ENCODE assay signal across 8 cellular contexts in genomic region chr1:6962390-6962955, GRCh38.
A peak's percentile ranks its signal among the peaks of the same experiment; 100 is the strongest.
DNase-seq lines count a peak whose midpoint lies in the region; ATAC-seq and TF ChIP-seq lines count a peak whose summit lies in the region.

No MANE protein-coding gene starts in this region.

- H3K4me1 ChIP-seq in endodermal cell (ENCODE audit: control insufficient read depth, insufficient read depth, low read length) (no peaks in the 10 kb centered on the region), sigmoid colon (peaks cover 0 to 16% (median 9%) of the 10 kb centered on the region in 4 donors)

- CTCF ChIA-PET in WTC11 (lab: Charles Lee) = interaction anchor here (0.6 to 2.1 kb wide), 21 partner anchors 17 to 1304 kb away, joined by 3 to 22 read pairs (median 4); partner anchors contain the start of genes CAMTA1 and DNAJC11

- peak; percentile 65 for DNase-seq in NCI-H146 (lab: John Stamatoyannopoulos, UW)
- no peak for DNase-seq in NCI-H146 treated with DMSO at 0.1 percent for 48 hours (lab: John Stamatoyannopoulos, UW; ENCODE audit: unreplicated experiment)
- peak; percentile 99 for DNase-seq in WTC11 (ENCODE audit: low spot score)
- DNase-seq in endodermal cell = peak; percentile 100
- DNase-seq in sigmoid colon = peak; percentile 69
- DNase-seq in hepatic stellate cell (ENCODE audit: low spot score) = no peak
- DNase-seq in G401 (ENCODE audit: low spot score) = no peak

- H3K27ac ChIP-seq in endodermal cell (ENCODE audit: low read depth, low read length) (no peak overlapping the region), sigmoid colon (peak overlapping the region in 1 of 4 donors; percentile 38)

- WGBS in endodermal cell (ENCODE audit: insufficient coverage in 1 of 2, insufficient read length in 1 of 2), 2 experiments = 0% methylated on average over 4 to 17 of the region's 17 CpGs
- 2% methylated on average over 17 of the region's 17 CpGs for WGBS in sigmoid colon, 2 donors

- H3K36me3 ChIP-seq in endodermal cell (ENCODE audit: control insufficient read depth, insufficient read depth, low read length) (no peaks in the 10 kb centered on the region), sigmoid colon (no peaks in the 10 kb centered on the region)

- no peak for TF ChIP-seq EP300 in sigmoid colon (IDR thresholded peaks at IDR 0.05)

- in situ Hi-C loops in G401 (cut with HindIII; ENCODE audit: low sequenced_read_pairs) = no loop called here

- H3K27ac Mint-ChIP-seq in WTC11 = no peak overlapping the region
- no peak overlapping the region for H3K27ac Mint-ChIP-seq in endodermal cell

- H3K36me3 Mint-ChIP-seq in WTC11 = no peaks in the 10 kb centered on the region
- H3K36me3 Mint-ChIP-seq in endodermal cell (ENCODE audit: low read depth) = no peaks in the 10 kb centered on the region

- H3K27me3 ChIP-seq in endodermal cell (ENCODE audit: control insufficient read depth, insufficient read depth, low read length, poor library complexity, severe bottlenecking) (no peaks in the 10 kb centered on the region), sigmoid colon (peaks cover 11 to 76% (median 39%) of the 10 kb centered on the region in 3 donors)

- peaks cover 3% of the 10 kb centered on the region for H3K9me3 Mint-ChIP-seq in WTC11
- no peaks in the 10 kb centered on the region for H3K9me3 Mint-ChIP-seq in endodermal cell

- H3K4me3 ChIP-seq in endodermal cell (ENCODE audit: low read length) (no peak overlapping the region), sigmoid colon (no peak overlapping the region)

- H3K4me3 Mint-ChIP-seq in WTC11 (peak overlapping the region; percentile 87), endodermal cell (peak overlapping the region; percentile 68)

- H3K27me3 Mint-ChIP-seq in WTC11 (ENCODE audit: low read depth) = peaks cover 3% of the 10 kb centered on the region
- H3K27me3 Mint-ChIP-seq in endodermal cell (ENCODE audit: insufficient read depth) = peaks cover 8% of the 10 kb centered on the region

- no peak for TF ChIP-seq CTCF in WTC11 (IDR thresholded peaks at IDR 0.05)
- TF ChIP-seq CTCF in endodermal cell (conservative IDR thresholded peaks at IDR 0.05) = no peak
- no peak for TF ChIP-seq CTCF in sigmoid colon (IDR thresholded peaks at IDR 0.05)

- POLR2A ChIA-PET in WTC11 (lab: Charles Lee) = interaction anchor here (1.5 to 1.6 kb wide), 2 partner anchors 17 to 178 kb away, joined by 5 to 10 read pairs; partner anchors contain the start of gene CAMTA1

- TF ChIP-seq POLR2A in sigmoid colon (IDR thresholded peaks at IDR 0.05) = no peak

- intact Hi-C loops in sigmoid colon (cut with DNase I) = no loop called here

- ATAC-seq in WTC11 (peak; percentile 71), HG03565 (IDR thresholded peaks at IDR 0.05; ENCODE audit: unreplicated experiment) (no peak)

- no peak overlapping the region for H3K9ac ChIP-seq in endodermal cell (ENCODE audit: extremely low read depth, low read length, poor library complexity, severe bottlenecking)

- H3K9me3 ChIP-seq in endodermal cell (ENCODE audit: control insufficient read depth, low read length) (no peaks in the 10 kb centered on the region), sigmoid colon (no peaks in the 10 kb centered on the region)

- H3K4me1 Mint-ChIP-seq in WTC11 (peaks cover 37% of the 10 kb centered on the region), endodermal cell (peaks cover 8% of the 10 kb centered on the region)

TF ChIP-seq in WTC11, 78 proteins besides CTCF, POLR2A, EP300 and RAD21:
- TF ChIP-seq, protein P1, sequence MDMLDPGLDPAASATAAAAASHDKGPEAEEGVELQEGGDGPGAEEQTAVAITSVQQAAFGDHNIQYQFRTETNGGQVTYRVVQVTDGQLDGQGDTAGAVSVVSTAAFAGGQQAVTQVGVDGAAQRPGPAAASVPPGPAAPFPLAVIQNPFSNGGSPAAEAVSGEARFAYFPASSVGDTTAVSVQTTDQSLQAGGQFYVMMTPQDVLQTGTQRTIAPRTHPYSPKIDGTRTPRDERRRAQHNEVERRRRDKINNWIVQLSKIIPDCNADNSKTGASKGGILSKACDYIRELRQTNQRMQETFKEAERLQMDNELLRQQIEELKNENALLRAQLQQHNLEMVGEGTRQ (CRISPR knock-in tag; IDR thresholded peaks at IDR 0.05) = peak; percentile 59
- no peak for TF ChIP-seq PRRX2 (CRISPR knock-in tag; IDR thresholded peaks at IDR 0.05)

Comparison
In these comparisons a context has a peak if more than half of its experiments do, and no peak if none do; other contexts are left out.
1. DNase-seq: peak in NCI-H146 (single experiment), WTC11 (single experiment), endodermal cell (single experiment) and sigmoid colon (single experiment); none in NCI-H146 treated with DMSO at 0.1 percent for 48 hours (single experiment), hepatic stellate cell (single experiment) and G401 (single experiment).